In the genomic region with DNA sequence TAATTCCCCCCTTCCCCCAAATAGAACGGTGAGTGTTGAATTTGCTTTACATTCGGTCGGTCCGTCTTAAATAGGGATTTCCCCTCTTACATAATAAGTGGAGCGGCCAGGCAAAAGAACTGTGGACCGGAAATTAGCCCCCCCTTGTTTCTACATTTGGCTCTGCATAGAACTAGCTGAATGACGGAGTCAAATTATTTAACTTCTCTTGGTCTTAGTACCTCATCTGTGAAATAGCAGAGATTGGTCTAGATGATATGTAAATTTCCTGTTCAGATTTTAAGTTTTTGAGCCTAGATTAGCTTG, we compare ENCODE assay signal across 8 cellular contexts. TPM values are rescaled to one million over a fixed set of nuclear protein-coding genes. Genes with fewer than 3 reads are reported as not detected.
DNase-seq lines count a peak whose midpoint lies in the region; ATAC-seq and TF ChIP-seq lines count a peak whose summit lies in the region.

No MANE protein-coding gene starts in this region.

- H3K9me3 ChIP-seq in trophoblast cell (ENCODE audit: insufficient read depth, low read depth, low read length), result no peaks in the 10 kb centered on the region

- H2BK5ac ChIP-seq in trophoblast cell (ENCODE audit: low read depth, low read length, poor library complexity), result no peak overlapping the region

- H3K4me2 ChIP-seq in trophoblast cell (ENCODE audit: low read length), result peak overlapping the region; percentile 89

- CTCF ChIA-PET in AG04449 (lab: Yijun Ruan, JAX), result no interaction called here

- POLR2A ChIA-PET in AG04449 (lab: Yijun Ruan, JAX), result interaction anchor here (1.5 kb wide), 1 partner anchor 14 kb away, joined by 4 read pairs; the partner anchor contains the start of gene SGCB

- no peak for TF ChIP-seq CTCF in AG04449 (IDR thresholded peaks at IDR 0.05; ENCODE audit: insufficient read depth, low read length, missing control alignments)

- H2AFZ ChIP-seq in trophoblast cell (ENCODE audit: insufficient read depth, low read length, poor library complexity), result no peak overlapping the region

- DNase-seq in AG04449 (ENCODE audit: low read depth, low spot score), result no peak
- DNase-seq in epithelial cell of prostate (ENCODE audit: low read depth, low spot score), result no peak
- DNase-seq in trophoblast cell, result no peak
- DNase-seq in NCI-H2081 (lab: John Stamatoyannopoulos, UW), result no peak
- no peak for DNase-seq in SHP77 (lab: John Stamatoyannopoulos, UW)
- DNase-seq in NCI-H524 treated with DMSO at 0.1 percent for 48 hours (lab: John Stamatoyannopoulos, UW), result no peak

- H3K27ac ChIP-seq in epithelial cell of prostate (peak overlapping the region; percentile 83), trophoblast cell (ENCODE audit: low read depth, low read length) (no peak overlapping the region)

- no peak overlapping the region for H2AK5ac ChIP-seq in trophoblast cell (ENCODE audit: low read length)

- H2BK12ac ChIP-seq in trophoblast cell (ENCODE audit: low read length), result no peak overlapping the region

- H3K18ac ChIP-seq in trophoblast cell (ENCODE audit: low read length), result no peak overlapping the region

- no peak overlapping the region for H3K4ac ChIP-seq in trophoblast cell (ENCODE audit: low read depth, low read length)

- H3K23ac ChIP-seq in trophoblast cell (ENCODE audit: low read length), result no peak overlapping the region

- H3K4me3 ChIP-seq in AG04449 (ENCODE audit: low read depth, low read length), result peak overlapping the region; percentile 64
- H3K4me3 ChIP-seq in trophoblast cell (ENCODE audit: low read depth, low read length), result no peak overlapping the region

- H3K79me1 ChIP-seq in trophoblast cell (ENCODE audit: low read length), result peaks cover 12% of the 10 kb centered on the region

- H4K8ac ChIP-seq in trophoblast cell (ENCODE audit: low read depth, low read length), result no peak overlapping the region

- H3K9ac ChIP-seq in trophoblast cell (ENCODE audit: low read length), result no peak overlapping the region

- no peak overlapping the region for H2BK120ac ChIP-seq in trophoblast cell (ENCODE audit: insufficient read depth, low read length, poor library complexity)

- no peak overlapping the region for H3K14ac ChIP-seq in trophoblast cell (ENCODE audit: low read length)

- H3K4me1 ChIP-seq in trophoblast cell (ENCODE audit: control insufficient read depth in 1 of 2, insufficient read depth in 2 of 2, low read length in 2 of 2), result peaks cover 0 to 5% of the 10 kb centered on the region in 2 experiments

- no peaks in the 10 kb centered on the region for H3K27me3 ChIP-seq in trophoblast cell (ENCODE audit: insufficient read depth, low read length)

- H3K79me2 ChIP-seq in trophoblast cell (ENCODE audit: control insufficient read depth, insufficient read depth, low read length, poor library complexity), result peaks cover 10% of the 10 kb centered on the region

- ATAC-seq in GM19025 (IDR thresholded peaks at IDR 0.05; ENCODE audit: low read depth, unreplicated experiment), result peak; percentile 42
- ATAC-seq in HG03439 (IDR thresholded peaks at IDR 0.05; ENCODE audit: unreplicated experiment), result peak; percentile 54

- H4K12ac ChIP-seq in trophoblast cell (ENCODE audit: low read depth, low read length), result no peak overlapping the region

- peak overlapping the region; percentile 72 for H4K91ac ChIP-seq in trophoblast cell (ENCODE audit: low read depth, low read length)

- no peaks in the 10 kb centered on the region for H3K36me3 ChIP-seq in trophoblast cell (ENCODE audit: control insufficient read depth in 1 of 2, insufficient read depth in 2 of 2, low read length in 2 of 2)

- WGBS in trophoblast cell (ENCODE audit: extremely low coverage, insufficient coverage, insufficient read length), result no CpG with 5 or more reads among the region's 7 CpGs

RNA-seq across cellular contexts. Expression of gene SPATA18, which starts 1.3 kb away (rescaled TPM):
- polyA plus RNA-seq in trophoblast cell (2013), result 6.0 and 6.1 TPM in 2 replicates

RNA-seq across cellular contexts. Expression of gene SGCB, which starts 14.3 kb away (rescaled TPM):
- 11.1 and 11.3 TPM in 2 replicates for polyA plus RNA-seq in trophoblast cell (2013)

RNA-seq across cellular contexts. Expression of gene LRRC66, which starts 32.3 kb away (rescaled TPM):
- 0.06 and 0.11 TPM in 2 replicates for polyA plus RNA-seq in trophoblast cell (2013)
